7 cellular contexts compared by ENCODE assay signal in the genomic region with DNA sequence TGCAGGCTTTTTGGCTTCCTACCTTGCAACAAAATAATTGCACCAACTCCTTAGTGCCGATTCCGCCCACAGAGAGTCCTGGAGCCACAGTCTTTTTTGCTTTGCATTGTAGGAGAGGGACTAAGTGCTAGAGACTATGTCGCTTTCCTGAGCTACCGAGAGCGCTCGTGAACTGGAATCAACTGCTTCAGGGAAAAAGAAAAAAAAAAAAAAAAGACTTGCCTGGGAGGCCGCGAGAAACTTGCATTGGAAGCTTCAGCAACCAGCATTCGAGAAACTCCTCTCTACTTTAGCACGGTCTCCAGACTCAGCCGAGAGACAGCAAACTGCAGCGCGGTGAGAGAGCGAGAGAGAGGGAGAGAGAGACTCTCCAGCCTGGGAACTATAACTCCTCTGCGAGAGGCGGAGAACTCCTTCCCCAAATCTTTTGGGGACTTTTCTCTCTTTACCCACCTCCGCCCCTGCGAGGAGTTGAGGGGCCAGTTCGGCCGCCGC. TPM values are rescaled to one million over a fixed set of nuclear protein-coding genes. Genes with fewer than 3 reads are reported as not detected.
DNase-seq lines count a peak whose midpoint lies in the region; ATAC-seq and TF ChIP-seq lines count a peak whose summit lies in the region.

No MANE protein-coding gene starts in this region.

- H3K4me1 Mint-ChIP-seq in activated naive CD4-positive, alpha-beta T cell treated with anti-CD3 and anti-CD28 coated beads, Interleukin-2, amount 10 ng/mL, durations not matched to agents 7 days and 5 days, result peaks cover 24% of the 10 kb centered on the region

- no peaks in the 10 kb centered on the region for H3K9me2 ChIP-seq in Karpas-422 (replicated peaks; ENCODE audit: insufficient read depth, low read length)

- H3K9me3 Mint-ChIP-seq in activated naive CD4-positive, alpha-beta T cell treated with anti-CD3 and anti-CD28 coated beads, Interleukin-2, amount 10 ng/mL, durations not matched to agents 7 days and 5 days, result no peaks in the 10 kb centered on the region

- peak overlapping the region; percentile 99; the same call in 1 of the 2 replicates for H2AFZ ChIP-seq in Karpas-422 (ENCODE audit: low read length)

- H3K4me2 ChIP-seq in Karpas-422 (ENCODE audit: low read depth, low read length, poor library complexity, severe bottlenecking), result peak overlapping the region; percentile 80

- TF ChIP-seq CTCF in left ventricle myocardium inferior (IDR thresholded peaks at IDR 0.05; ENCODE audit: borderline replicate concordance) (no peak), sigmoid colon (IDR thresholded peaks at IDR 0.05) (no peak)

- CTCF ChIA-PET in activated naive CD4-positive, alpha-beta T cell treated with anti-CD3 and anti-CD28 coated beads, Interleukin-2, amount 10 ng/mL, durations not matched to agents 7 days and 5 days (lab: Charles Lee), result interaction anchor here (0.7 kb wide), 1 partner anchor 911 kb away, joined by 3 read pairs; no protein-coding TSS in a partner anchor

- H3K79me2 ChIP-seq in Karpas-422 (ENCODE audit: low read length), result 0 out of 2 replicates have a peak, but pooled peaks cover 3% of the 10 kb centered on the region

- H3K9me3 ChIP-seq in Karpas-422 (ENCODE audit: low read length), result no peaks in the 10 kb centered on the region
- no peaks in the 10 kb centered on the region for H3K9me3 ChIP-seq in left ventricle myocardium inferior (replicated peaks)
- no peaks in the 10 kb centered on the region for H3K9me3 ChIP-seq in sigmoid colon

- H3K36me3 Mint-ChIP-seq in activated naive CD4-positive, alpha-beta T cell treated with anti-CD3 and anti-CD28 coated beads, Interleukin-2, amount 10 ng/mL, durations not matched to agents 7 days and 5 days, result peaks cover 10% of the 10 kb centered on the region

- H3K4me1 ChIP-seq in Karpas-422 (ENCODE audit: low read length) (peaks cover 38% of the 10 kb centered on the region), left ventricle myocardium inferior (peaks cover 54% of the 10 kb centered on the region), sigmoid colon (peaks cover 0 to 24% (median 19%) of the 10 kb centered on the region in 4 donors)

- H3K36me3 ChIP-seq in Karpas-422 (ENCODE audit: insufficient read depth, low read length) (no peaks in the 10 kb centered on the region), left ventricle myocardium inferior (no peaks in the 10 kb centered on the region), sigmoid colon (no peaks in the 10 kb centered on the region)

- no peak for TF ChIP-seq EP300 in sigmoid colon (IDR thresholded peaks at IDR 0.05)

- DNase-seq in GF-D8 (lab: John Stamatoyannopoulos, UW) (peak; percentile 39), Karpas-422 (peak; percentile 78), left ventricle myocardium inferior (no peak), sigmoid colon (no peak), mesenteric fat pad (ENCODE audit: low spot score) (no peak)
- DNase-seq in activated naive CD4-positive, alpha-beta T cell treated with anti-CD3 and anti-CD28 coated beads, Interleukin-2, amount 10 ng/mL, durations not matched to agents 7 days and 5 days, result peak; percentile 24

- no peak overlapping the region for H3K4me3 Mint-ChIP-seq in activated naive CD4-positive, alpha-beta T cell treated with anti-CD3 and anti-CD28 coated beads, Interleukin-2, amount 10 ng/mL, durations not matched to agents 7 days and 5 days

- peak overlapping the region; percentile 83 for H3K9ac ChIP-seq in Karpas-422 (ENCODE audit: low read length)

- H3K27ac ChIP-seq in Karpas-422 (ENCODE audit: low read length) (peak overlapping the region; percentile 55), left ventricle myocardium inferior (replicated peaks) (peak overlapping the region; percentile 93), sigmoid colon (peak overlapping the region; percentile 87 to 98 (median 94))

- H3K27me3 Mint-ChIP-seq in activated naive CD4-positive, alpha-beta T cell treated with anti-CD3 and anti-CD28 coated beads, Interleukin-2, amount 10 ng/mL, durations not matched to agents 7 days and 5 days, result peaks cover 40% of the 10 kb centered on the region

- TF ChIP-seq POLR2A in sigmoid colon (IDR thresholded peaks at IDR 0.05), result no peak

- peaks cover 12% of the 10 kb centered on the region; the same call in 1 of the 2 replicates for H4K20me1 ChIP-seq in Karpas-422 (ENCODE audit: insufficient read depth, low read depth, low read length)

- ATAC-seq in GM21528 (IDR thresholded peaks at IDR 0.05; ENCODE audit: low FRiP score, unreplicated experiment), result peak; percentile 19

- no peak overlapping the region for H3K27ac Mint-ChIP-seq in activated naive CD4-positive, alpha-beta T cell treated with anti-CD3 and anti-CD28 coated beads, Interleukin-2, amount 10 ng/mL, durations not matched to agents 7 days and 5 days

- WGBS in sigmoid colon, 2 donors, result 0% methylated on average over 21 of the region's 21 CpGs

- intact Hi-C loops in left ventricle myocardium inferior (cut with micrococcal nuclease), result loop anchor here (5.0 to 10.0 kb wide), 2 partner anchors 551 to 1032 kb away; no protein-coding TSS in a partner anchor
- intact Hi-C loops in sigmoid colon (cut with DNase I), result loop anchor here (5.0 to 10.0 kb wide), 3 partner anchors 291 to 1759 kb away; a partner anchor contains a TSS

- H3K27me3 ChIP-seq in Karpas-422 (ENCODE audit: low read length), result no peaks in the 10 kb centered on the region
- H3K27me3 ChIP-seq in left ventricle myocardium inferior (ENCODE audit: low read depth), result no peaks in the 10 kb centered on the region
- H3K27me3 ChIP-seq in sigmoid colon, result no peaks in the 10 kb centered on the region

- H3K4me3 ChIP-seq in Karpas-422 (ENCODE audit: low read length) (peak overlapping the region; percentile 85), left ventricle myocardium inferior (peak overlapping the region; percentile 85), sigmoid colon (peak overlapping the region; percentile 60 to 94 (median 74))

RNA-seq across cellular contexts. Expression of a gene that starts 0.4 kb away (rescaled TPM):
- total RNA-seq in Karpas-422 (2014; rRNA removed; shearing (Covaris generic); ENCODE audit: low replicate concordance), result 5.0 and 5.3 TPM in 2 replicates
- total RNA-seq in left ventricle myocardium inferior, result 3.8 TPM
- total RNA-seq in sigmoid colon, result 1 to 10 TPM; 3.9 to 8.8 (median 6.5) TPM
- polyA plus RNA-seq in sigmoid colon, result 10 to 100 TPM in 1 of 3 donors, 1 to 10 TPM in 2; 5.4 to 12.4 (median 6.2) TPM
- total RNA-seq in mesenteric fat pad, result 14.4 TPM

Comparison
In these comparisons a context has a peak if more than half of its experiments do, and no peak if none do; other contexts are left out.
1. DNase-seq: peak in GF-D8 (single experiment), Karpas-422 (single experiment) and activated naive CD4-positive, alpha-beta T cell treated with anti-CD3 and anti-CD28 coated beads, Interleukin-2, amount 10 ng/mL, durations not matched to agents 7 days and 5 days (single experiment); none in left ventricle myocardium inferior (single experiment), sigmoid colon (single experiment) and mesenteric fat pad (single experiment).
2. Peak in every context shown above with its lines, with median percentiles within 50 percentile points of each other: H3K27ac ChIP-seq and H3K4me3 ChIP-seq.